Comparison of ENCODE assay signal across 8 cellular contexts in genomic region chr10:77873558-77874380, GRCh38. TPM values are rescaled to one million over a fixed set of nuclear protein-coding genes. Genes with fewer than 3 reads are reported as not detected.
DNase-seq lines count a peak whose midpoint lies in the region; ATAC-seq and TF ChIP-seq lines count a peak whose summit lies in the region.

No MANE protein-coding gene starts in this region.

- peaks cover under 1% of the 10 kb centered on the region; the same call in 1 of the 2 replicates for H3K79me2 ChIP-seq in DND-41 (ENCODE audit: insufficient read depth, low read length)

- ATAC-seq in DND-41 (ENCODE audit: insufficient read depth, low read depth) = peak; percentile 95
- peak; percentile 93 for ATAC-seq in GM19452 (IDR thresholded peaks at IDR 0.05; ENCODE audit: unreplicated experiment)
- ATAC-seq in HG03460 (IDR thresholded peaks at IDR 0.05; ENCODE audit: unreplicated experiment) = peak; percentile 90

- H3K27me3 ChIP-seq in DND-41 (ENCODE audit: insufficient read depth, low read length, poor library complexity) (no peaks in the 10 kb centered on the region), neuronal stem cell (ENCODE audit: control insufficient read depth in 3 of 3, insufficient read depth in 3 of 3, low read depth in 1 of 3, low read length in 3 of 3) (no peaks in the 10 kb centered on the region)

- no peaks in the 10 kb centered on the region for H3K36me3 Mint-ChIP-seq in T-helper 1 cell treated with Interleukin-12 subunit alpha and Interleukin-12 subunit beta and Interleukin-4 antibody, amounts not matched to agents 30 μg/mL and 1 μg/mL, for 36 hours (ENCODE audit: low read depth)

- H3K18ac ChIP-seq in neuronal stem cell (ENCODE audit: low read length) = peak overlapping the region; percentile 40

- DNase-seq in DND-41 (peak; percentile 71), neuronal stem cell (ENCODE audit: low spot score) (no peak), midbrain (lab: John Stamatoyannopoulos, UW) (no peak), NCI-H748 (lab: John Stamatoyannopoulos, UW; ENCODE audit: unreplicated experiment) (no peak)
- DNase-seq in effector CD4-positive, alpha-beta T cell = peak; percentile 6

- H2AK5ac ChIP-seq in neuronal stem cell (ENCODE audit: low read depth, low read length) = no peak overlapping the region

- no peak overlapping the region for H2BK15ac ChIP-seq in neuronal stem cell (ENCODE audit: low read length)

- no peak overlapping the region for H3K4me3 Mint-ChIP-seq in T-helper 1 cell treated with Interleukin-12 subunit alpha and Interleukin-12 subunit beta and Interleukin-4 antibody, amounts not matched to agents 30 μg/mL and 1 μg/mL, for 36 hours

- no peak overlapping the region for H3K14ac ChIP-seq in neuronal stem cell (ENCODE audit: low read length)

- H3K79me1 ChIP-seq in neuronal stem cell (ENCODE audit: low read depth, low read length) = no peaks in the 10 kb centered on the region

- no peak for TF ChIP-seq CTCF in DND-41 (IDR thresholded peaks at IDR 0.05; ENCODE audit: borderline replicate concordance, extremely low read depth, low read length, poor library complexity, severe bottlenecking)

- H3K27ac ChIP-seq in DND-41 (ENCODE audit: low read length) = peak overlapping the region; percentile 66
- H3K27ac ChIP-seq in neuronal stem cell (replicated peaks; ENCODE audit: low read length) = no peak overlapping the region

- H3K9me3 ChIP-seq in DND-41 (ENCODE audit: insufficient read depth, low read length, severe bottlenecking) (no peaks in the 10 kb centered on the region), neuronal stem cell (replicated peaks in 1 of 2; ENCODE audit: control insufficient read depth in 2 of 2, insufficient read depth in 1 of 2, low read depth in 1 of 2, low read length in 2 of 2) (no peaks in the 10 kb centered on the region)

- peaks cover 13% of the 10 kb centered on the region for H3K4me1 Mint-ChIP-seq in T-helper 1 cell treated with Interleukin-12 subunit alpha and Interleukin-12 subunit beta and Interleukin-4 antibody, amounts not matched to agents 30 μg/mL and 1 μg/mL, for 36 hours (ENCODE audit: low read depth)

- no peak overlapping the region for H2BK120ac ChIP-seq in neuronal stem cell (ENCODE audit: low read depth, low read length)

- H3K27me3 Mint-ChIP-seq in T-helper 1 cell treated with Interleukin-12 subunit alpha and Interleukin-12 subunit beta and Interleukin-4 antibody, amounts not matched to agents 30 μg/mL and 1 μg/mL, for 36 hours (ENCODE audit: low read depth) = no peaks in the 10 kb centered on the region

- H3K4me1 ChIP-seq in DND-41 (ENCODE audit: insufficient read depth, low read length) = peaks cover 14% of the 10 kb centered on the region
- peaks cover 15 to 29% of the 10 kb centered on the region in 2 donors for H3K4me1 ChIP-seq in neuronal stem cell (ENCODE audit: control insufficient read depth in 2 of 2, insufficient read depth in 1 of 2, low read depth in 1 of 2, low read length in 2 of 2)

- no peak overlapping the region for H3K4me3 ChIP-seq in DND-41 (ENCODE audit: low read depth in 1 of 2, low read length in 2 of 2)
- H3K4me3 ChIP-seq in neuronal stem cell (ENCODE audit: low read length in 2 of 2) = no peak overlapping the region

- WGBS in neuronal stem cell (ENCODE audit: extremely low coverage in 2 of 2, insufficient read length in 2 of 2, insufficient replicate concordance in 1 of 2), 2 donors = no CpG with 5 or more reads among the region's 15 CpGs

- H3K9me3 Mint-ChIP-seq in T-helper 1 cell treated with Interleukin-12 subunit alpha and Interleukin-12 subunit beta and Interleukin-4 antibody, amounts not matched to agents 30 μg/mL and 1 μg/mL, for 36 hours = no peaks in the 10 kb centered on the region

- no peak overlapping the region for H3K4ac ChIP-seq in neuronal stem cell (ENCODE audit: low read length)

- H4K91ac ChIP-seq in neuronal stem cell (ENCODE audit: low read depth, low read length, poor library complexity) = no peak overlapping the region

- H3K4me2 ChIP-seq in DND-41 (ENCODE audit: insufficient read depth, low read length) (no peak overlapping the region; the same call in 1 of the 2 replicates), neuronal stem cell (ENCODE audit: insufficient read depth, low read length, poor library complexity, severe bottlenecking) (no peak overlapping the region)

- H2BK12ac ChIP-seq in neuronal stem cell (ENCODE audit: low read length) = no peak overlapping the region

- no peaks in the 10 kb centered on the region for H3K36me3 ChIP-seq in DND-41 (ENCODE audit: insufficient read depth, low read length)
- peaks cover 0 to 8% of the 10 kb centered on the region in 2 donors for H3K36me3 ChIP-seq in neuronal stem cell (replicated peaks in 1 of 2; ENCODE audit: control insufficient read depth in 2 of 2, insufficient read depth in 2 of 2, low read length in 2 of 2)

- no peak overlapping the region for H3K23ac ChIP-seq in neuronal stem cell (ENCODE audit: low read depth, low read length, poor library complexity)

- H4K8ac ChIP-seq in neuronal stem cell (ENCODE audit: low read depth, low read length) = no peak overlapping the region

- peak overlapping the region; percentile 62 for H3K27ac Mint-ChIP-seq in T-helper 1 cell treated with Interleukin-12 subunit alpha and Interleukin-12 subunit beta and Interleukin-4 antibody, amounts not matched to agents 30 μg/mL and 1 μg/mL, for 36 hours

- no peak overlapping the region for H2BK5ac ChIP-seq in neuronal stem cell (ENCODE audit: low read length)

- H3K9ac ChIP-seq in DND-41 (ENCODE audit: low read depth, low read length) (no peak overlapping the region), neuronal stem cell (ENCODE audit: low read depth, low read length, poor library complexity) (no peak overlapping the region)

- peaks cover 45% of the 10 kb centered on the region for H4K20me1 ChIP-seq in DND-41 (ENCODE audit: insufficient read depth, low read length)

- H2AFZ ChIP-seq in DND-41 (ENCODE audit: low read depth, low read length) (no peak overlapping the region), neuronal stem cell (ENCODE audit: low read length) (no peak overlapping the region)

RNA-seq across cellular contexts. Expression of gene DLG5, which starts 52.8 kb away (rescaled TPM):
- polyA plus RNA-seq in neuronal stem cell (2013, experiment 1 of 2) = 35.6 TPM
- polyA plus RNA-seq in neuronal stem cell (2013, experiment 2 of 2) = 35.2 TPM

Comparison
In these comparisons a context has a peak if more than half of its experiments do, and no peak if none do; other contexts are left out.
1. DNase-seq: peak in DND-41 (single experiment) and effector CD4-positive, alpha-beta T cell (single experiment); none in neuronal stem cell (single experiment), midbrain (single experiment) and NCI-H748 (single experiment).
2. Peak in every context shown above with its lines, with median percentiles within 50 percentile points of each other: ATAC-seq.